In the genomic region with DNA sequence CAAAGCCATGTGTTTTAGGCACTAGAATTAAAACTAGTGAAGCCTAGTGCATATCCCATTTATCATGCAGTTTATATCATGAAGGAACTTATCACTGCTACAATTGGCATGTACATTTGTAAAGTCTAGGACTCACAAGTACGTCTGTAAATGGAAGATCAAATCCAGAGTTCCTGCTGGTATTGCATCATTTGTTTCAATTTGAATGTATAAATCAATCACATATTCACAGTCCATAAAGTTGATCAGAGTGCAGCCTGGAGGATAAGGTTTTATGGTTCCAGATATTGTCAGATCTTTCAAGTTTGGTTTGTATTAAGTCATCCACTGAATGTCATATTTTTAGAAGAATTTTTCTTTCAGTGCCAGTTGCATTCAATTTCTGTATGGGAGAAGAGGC, we compare ENCODE assay signal across 1 cellular context.
TF ChIP-seq lines count a peak whose summit lies in the region.

No MANE protein-coding gene starts in this region.

TF ChIP-seq in SK-N-SH, 30 proteins besides CTCF, POLR2A, EP300 and RAD21 (continued from another document):
- TF ChIP-seq, protein P1, sequence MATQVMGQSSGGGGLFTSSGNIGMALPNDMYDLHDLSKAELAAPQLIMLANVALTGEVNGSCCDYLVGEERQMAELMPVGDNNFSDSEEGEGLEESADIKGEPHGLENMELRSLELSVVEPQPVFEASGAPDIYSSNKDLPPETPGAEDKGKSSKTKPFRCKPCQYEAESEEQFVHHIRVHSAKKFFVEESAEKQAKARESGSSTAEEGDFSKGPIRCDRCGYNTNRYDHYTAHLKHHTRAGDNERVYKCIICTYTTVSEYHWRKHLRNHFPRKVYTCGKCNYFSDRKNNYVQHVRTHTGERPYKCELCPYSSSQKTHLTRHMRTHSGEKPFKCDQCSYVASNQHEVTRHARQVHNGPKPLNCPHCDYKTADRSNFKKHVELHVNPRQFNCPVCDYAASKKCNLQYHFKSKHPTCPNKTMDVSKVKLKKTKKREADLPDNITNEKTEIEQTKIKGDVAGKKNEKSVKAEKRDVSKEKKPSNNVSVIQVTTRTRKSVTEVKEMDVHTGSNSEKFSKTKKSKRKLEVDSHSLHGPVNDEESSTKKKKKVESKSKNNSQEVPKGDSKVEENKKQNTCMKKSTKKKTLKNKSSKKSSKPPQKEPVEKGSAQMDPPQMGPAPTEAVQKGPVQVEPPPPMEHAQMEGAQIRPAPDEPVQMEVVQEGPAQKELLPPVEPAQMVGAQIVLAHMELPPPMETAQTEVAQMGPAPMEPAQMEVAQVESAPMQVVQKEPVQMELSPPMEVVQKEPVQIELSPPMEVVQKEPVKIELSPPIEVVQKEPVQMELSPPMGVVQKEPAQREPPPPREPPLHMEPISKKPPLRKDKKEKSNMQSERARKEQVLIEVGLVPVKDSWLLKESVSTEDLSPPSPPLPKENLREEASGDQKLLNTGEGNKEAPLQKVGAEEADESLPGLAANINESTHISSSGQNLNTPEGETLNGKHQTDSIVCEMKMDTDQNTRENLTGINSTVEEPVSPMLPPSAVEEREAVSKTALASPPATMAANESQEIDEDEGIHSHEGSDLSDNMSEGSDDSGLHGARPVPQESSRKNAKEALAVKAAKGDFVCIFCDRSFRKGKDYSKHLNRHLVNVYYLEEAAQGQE (IDR thresholded peaks at IDR 0.05; ENCODE audit: low read depth, low read length): no peak
- TF ChIP-seq TAF1 (IDR thresholded peaks at IDR 0.05; ENCODE audit: borderline replicate concordance, low read depth, low read length) (no peak), TEAD4 (IDR thresholded peaks at IDR 0.05; ENCODE audit: borderline replicate concordance, insufficient read depth) (no peak), NFIC (IDR thresholded peaks at IDR 0.05; ENCODE audit: borderline replicate concordance) (no peak), CHD2 (IDR thresholded peaks at IDR 0.05; ENCODE audit: low read length, partially characterized antibody) (no peak)
